In the genomic region with DNA sequence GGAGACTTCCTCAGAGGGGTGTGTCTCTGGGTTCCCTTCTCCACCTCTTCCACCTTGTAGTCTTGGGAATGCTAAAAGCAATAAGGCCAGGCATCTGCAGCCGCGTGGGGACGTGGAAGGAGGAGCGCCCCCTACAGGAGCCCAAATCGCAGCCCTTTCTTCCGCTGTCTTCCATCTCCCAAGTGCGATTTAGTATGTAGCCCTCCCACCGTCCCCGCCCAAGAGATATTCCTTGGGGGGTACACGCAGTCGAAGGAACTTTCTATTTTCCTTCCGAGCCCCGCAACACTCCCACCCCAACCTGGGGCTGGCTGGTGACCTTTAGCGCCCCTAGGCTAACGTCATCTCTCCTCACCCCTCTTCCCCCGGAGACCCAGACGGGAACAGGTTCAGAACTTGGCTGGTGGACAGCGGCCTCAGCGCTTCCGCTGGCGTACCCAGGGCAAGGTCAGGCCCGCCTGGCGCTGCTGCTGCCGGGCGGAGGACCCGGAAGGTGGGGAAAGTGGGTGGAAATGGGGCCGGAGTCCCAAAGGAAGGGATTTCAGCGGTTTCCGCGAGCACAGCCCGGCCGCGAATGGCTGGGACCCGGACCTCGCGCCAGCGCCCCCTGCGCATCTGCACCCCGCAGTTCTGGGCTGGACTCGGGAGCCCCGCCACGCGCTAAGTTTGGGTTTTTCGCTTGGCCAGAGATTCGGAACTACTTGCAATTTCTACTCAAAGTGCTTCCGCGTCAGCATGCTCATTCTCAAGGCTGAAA, we compare ENCODE assay signal across 8 cellular contexts. TPM values are rescaled to one million over a fixed set of nuclear protein-coding genes. Genes with fewer than 3 reads are reported as not detected.
DNase-seq lines count a peak whose midpoint lies in the region; TF ChIP-seq lines count a peak whose summit lies in the region.

No MANE protein-coding gene starts in this region.

- CTCF ChIA-PET in HEK293T (lab: Yijun Ruan, JAX), result interaction anchor here (0.9 to 1.0 kb wide), 2 partner anchors 24 to 198 kb away, joined by 3 to 5 read pairs; a partner anchor contains a TSS

- H3K9me3 ChIP-seq in mucosa of stomach (ENCODE audit: control insufficient read depth, low read length) (no peaks in the 10 kb centered on the region), thyroid gland (no peaks in the 10 kb centered on the region)

- H3K27ac ChIP-seq in thyroid gland, result peak overlapping the region; percentile 43 to 84 (median 68)

- peak; percentile 68 for DNase-seq in activated CD4-positive, alpha-beta T cell treated with anti-CD3 and anti-CD28 coated beads for 48 hours
- no peak for DNase-seq in activated CD4-positive, alpha-beta T cell treated with anti-CD3 and anti-CD28 coated beads for 1 hour
- peak; percentile 81 for DNase-seq in HEK293T (ENCODE audit: extremely low spot score)
- DNase-seq in NCI-H1417 treated with DMSO at 0.1 percent for 48 hours (lab: John Stamatoyannopoulos, UW), result peak; percentile 34
- DNase-seq in activated CD4-positive, alpha-beta T cell treated with anti-CD3 and anti-CD28 coated beads, Interleukin-2, amount 50 U/mL, for 48 hours, result peak; percentile 53 to 59
- peak; percentile 14 for DNase-seq in fibroblast of gingiva (ENCODE audit: low read depth)
- DNase-seq in thyroid gland, result peak; percentile 81 to 87

- H3K27me3 ChIP-seq in mucosa of stomach (ENCODE audit: control insufficient read depth, insufficient read depth, low read length), result peaks cover 64% of the 10 kb centered on the region
- H3K27me3 ChIP-seq in thyroid gland, result peaks cover 18% of the 10 kb centered on the region

- no peaks in the 10 kb centered on the region for H3K36me3 ChIP-seq in mucosa of stomach (ENCODE audit: control insufficient read depth, insufficient read depth, low read length)
- H3K36me3 ChIP-seq in thyroid gland, result no peaks in the 10 kb centered on the region

- H3K4me1 ChIP-seq in mucosa of stomach (ENCODE audit: control insufficient read depth, insufficient read depth, low read length) (peaks cover 4% of the 10 kb centered on the region), thyroid gland (peaks cover 13 to 35% of the 10 kb centered on the region in 2 donors)

- peak overlapping the region; percentile 58 for H3K9ac ChIP-seq in mucosa of stomach (ENCODE audit: low read length)

- intact Hi-C loops in thyroid gland (cut with DNase I), result no loop called here

- peak overlapping the region; percentile 58 for H3K4me3 ChIP-seq in mucosa of stomach (ENCODE audit: low read length)
- peak overlapping the region; percentile 1 to 59 (median 7) for H3K4me3 ChIP-seq in thyroid gland (replicated peaks in 1 of 3)

- POLR2A ChIA-PET in HEK293T (lab: Yijun Ruan, JAX), result interaction anchor here (1.0 kb wide), 1 partner anchor 198 kb away, joined by 6 read pairs; a partner anchor contains a TSS

- TF ChIP-seq CTCF in thyroid gland (IDR thresholded peaks at IDR 0.05), result no peak

- WGBS in thyroid gland, 2 donors, result 1 to 2% methylated on average over 36 of the region's 47 CpGs

- TF ChIP-seq POLR2A in thyroid gland (IDR thresholded peaks at IDR 0.05), result peak in 1 of 2 donors; percentile 59

TF ChIP-seq in HEK293T, 16 proteins besides CTCF, POLR2A, EP300 and RAD21:
- TF ChIP-seq, protein P1, sequence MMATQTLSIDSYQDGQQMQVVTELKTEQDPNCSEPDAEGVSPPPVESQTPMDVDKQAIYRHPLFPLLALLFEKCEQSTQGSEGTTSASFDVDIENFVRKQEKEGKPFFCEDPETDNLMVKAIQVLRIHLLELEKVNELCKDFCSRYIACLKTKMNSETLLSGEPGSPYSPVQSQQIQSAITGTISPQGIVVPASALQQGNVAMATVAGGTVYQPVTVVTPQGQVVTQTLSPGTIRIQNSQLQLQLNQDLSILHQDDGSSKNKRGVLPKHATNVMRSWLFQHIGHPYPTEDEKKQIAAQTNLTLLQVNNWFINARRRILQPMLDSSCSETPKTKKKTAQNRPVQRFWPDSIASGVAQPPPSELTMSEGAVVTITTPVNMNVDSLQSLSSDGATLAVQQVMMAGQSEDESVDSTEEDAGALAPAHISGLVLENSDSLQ (IDR thresholded peaks at IDR 0.05), result no peak
- TF ChIP-seq TARDBP (IDR thresholded peaks at IDR 0.05) (no peak), ZNF384 (IDR thresholded peaks at IDR 0.05) (no peak), ARNT (IDR thresholded peaks at IDR 0.05) (no peak), SUZ12 (IDR thresholded peaks at IDR 0.05) (no peak), FOXA1 (IDR thresholded peaks at IDR 0.05) (no peak), LEF1 (IDR thresholded peaks at IDR 0.05; ENCODE audit: borderline replicate concordance) (no peak), BHLHE40 (IDR thresholded peaks at IDR 0.05; ENCODE audit: borderline replicate concordance) (no peak), FOXK2 (IDR thresholded peaks at IDR 0.05) (no peak)

RNA-seq across cellular contexts. Expression of a gene that starts 2.1 kb away (rescaled TPM):
- total RNA-seq in thyroid gland, result 1 to 10 TPM in 2 of 4 donors, not detected in 2; 2.1 TPM
